ENCODE assay signal across 25 cellular contexts in genomic region chr10:77264527-77264926, GRCh38.
DNase-seq lines count a peak whose midpoint lies in the region; ATAC-seq and TF ChIP-seq lines count a peak whose summit lies in the region.
"Had no signal": no experiment of that assay in that cellular context is flagged by ENCODE, and none has a peak within 500 bp of the region (broad histone marks: within the 10 kb centered on the region; RNA-seq: fewer than 3 reads in every experiment).

No MANE protein-coding gene starts in this region.

- H4K20me1 ChIP-seq in PC-3 (ENCODE audit: low read length) = no peaks in the 10 kb centered on the region

- H3K4me1 ChIP-seq in PC-3 (ENCODE audit: insufficient read depth, low read length) = peaks cover 11% of the 10 kb centered on the region
- H3K4me1 ChIP-seq: vagina had no signal

- TF ChIP-seq CTCF in PC-3 (conservative IDR thresholded peaks at IDR 0.05; ENCODE audit: low read depth, low read length) (no peak), GM10266 (IDR thresholded peaks at IDR 0.05; ENCODE audit: control insufficient read depth, insufficient read depth, low read depth, missing control alignments) (no peak)

- H3K9me3 Mint-ChIP-seq in activated T-cell treated with anti-CD3 and anti-CD28 coated beads, Interleukin-2, amount 50 U/mL, for 24 hours = no peaks in the 10 kb centered on the region
- H3K9me3 Mint-ChIP-seq in effector memory CD8-positive, alpha-beta T cell = no peaks in the 10 kb centered on the region
- peaks cover 7 to 8% of the 10 kb centered on the region in 2 donors for H3K9me3 Mint-ChIP-seq in stimulated activated naive CD8-positive, alpha-beta T cell treated with anti-CD3 and anti-CD28 coated beads, Interleukin-15, amount 100 ng/mL, for 72 hours
- H3K9me3 Mint-ChIP-seq: activated T-helper 17 cell treated with anti-CD3 and anti-CD28 coated beads, Interleukin-2, amount 50 U/mL, for 72 hours; brain; WTC11 had no signal

- H3K36me3 ChIP-seq in PC-3 (ENCODE audit: low read depth, low read length) = no peaks in the 10 kb centered on the region
- H3K36me3 ChIP-seq: vagina had no signal

- intact Hi-C loops in PC-3 (cut with micrococcal nuclease) = no loop called here

- no peak for DNase-seq in activated T-cell treated with anti-CD3 and anti-CD28 coated beads, Interleukin-2, amount 50 U/mL, for 24 hours
- DNase-seq in activated T-cell treated with anti-CD3 and anti-CD28 coated beads, Interleukin-2, amount 50 U/mL, for 48 hours = no peak
- DNase-seq in PC-3 (no peak), OCI-M1 (lab: John Stamatoyannopoulos, UW) (no peak), GM10266 (ENCODE audit: extremely low spot score) (no peak), epidermal melanocyte (ENCODE audit: insufficient read length, low spot score) (no peak)
- no peak for DNase-seq in effector memory CD8-positive, alpha-beta T cell
- DNase-seq in stimulated activated naive CD8-positive, alpha-beta T cell treated with anti-CD3 and anti-CD28 coated beads, Interleukin-15, amount 100 ng/mL, for 72 hours = no peak
- DNase-seq: DMS 273 treated with DMSO at 0.1 percent for 48 hours; erythroblast; head of caudate nucleus; mammary epithelial cell; NCI-H1105 treated with DMSO at 0.1 percent for 48 hours; NCI-H2029; NCI-H2227 treated with DMSO at 0.1 percent for 48 hours; NCI-H69; stimulated activated CD4-positive, alpha-beta T cell treated with anti-CD3 and anti-CD28 coated beads, Interleukin-2, amount 100 ng/mL, for 24 hours; T1000 had no signal

- peak overlapping the region; percentile 1; the same call in 1 of the 2 replicates for H3K4me2 ChIP-seq in PC-3 (ENCODE audit: low read length)

- POLR2A ChIA-PET in PC-3 (lab: Charles Lee; ENCODE audit: unreplicated experiment) = no interaction called here

- H3F3A ChIP-seq in PC-3 (ENCODE audit: low read length, unreplicated experiment) = no peaks in the 10 kb centered on the region

- peaks cover 2% of the 10 kb centered on the region for H3K27me3 Mint-ChIP-seq in activated T-cell treated with anti-CD3 and anti-CD28 coated beads, Interleukin-2, amount 50 U/mL, for 24 hours
- no peaks in the 10 kb centered on the region for H3K27me3 Mint-ChIP-seq in effector memory CD8-positive, alpha-beta T cell
- no peaks in the 10 kb centered on the region for H3K27me3 Mint-ChIP-seq in stimulated activated naive CD8-positive, alpha-beta T cell treated with anti-CD3 and anti-CD28 coated beads, Interleukin-15, amount 100 ng/mL, for 72 hours
- H3K27me3 Mint-ChIP-seq: brain had no signal

- no peak overlapping the region for H2AFZ ChIP-seq in PC-3 (ENCODE audit: low read length)

- peak overlapping the region; percentile 16 for H3K27ac Mint-ChIP-seq in activated T-cell treated with anti-CD3 and anti-CD28 coated beads, Interleukin-2, amount 50 U/mL, for 24 hours
- peak overlapping the region; percentile 74 to 83 for H3K27ac Mint-ChIP-seq in effector memory CD8-positive, alpha-beta T cell
- H3K27ac Mint-ChIP-seq in stimulated activated naive CD8-positive, alpha-beta T cell treated with anti-CD3 and anti-CD28 coated beads, Interleukin-15, amount 100 ng/mL, for 72 hours = peak overlapping the region; percentile 4 to 75
- H3K27ac Mint-ChIP-seq: activated T-helper 17 cell treated with anti-CD3 and anti-CD28 coated beads, Interleukin-2, amount 50 U/mL, for 72 hours; brain; WTC11 had no signal

- H3K27me3 ChIP-seq in PC-3 (ENCODE audit: low read length) = no peaks in the 10 kb centered on the region
- H3K27me3 ChIP-seq: vagina had no signal

- no peak overlapping the region for H3K4me3 Mint-ChIP-seq in activated T-cell treated with anti-CD3 and anti-CD28 coated beads, Interleukin-2, amount 50 U/mL, for 24 hours
- H3K4me3 Mint-ChIP-seq in effector memory CD8-positive, alpha-beta T cell = peak overlapping the region; percentile 70 to 72
- H3K4me3 Mint-ChIP-seq in stimulated activated naive CD8-positive, alpha-beta T cell treated with anti-CD3 and anti-CD28 coated beads, Interleukin-15, amount 100 ng/mL, for 72 hours = peak overlapping the region; percentile 58
- H3K4me3 Mint-ChIP-seq: activated T-helper 17 cell treated with anti-CD3 and anti-CD28 coated beads, Interleukin-2, amount 50 U/mL, for 72 hours; brain; WTC11 had no signal

- H3K36me3 Mint-ChIP-seq in activated T-cell treated with anti-CD3 and anti-CD28 coated beads, Interleukin-2, amount 50 U/mL, for 24 hours (ENCODE audit: low read depth) = no peaks in the 10 kb centered on the region
- no peaks in the 10 kb centered on the region for H3K36me3 Mint-ChIP-seq in effector memory CD8-positive, alpha-beta T cell (ENCODE audit: insufficient read depth)
- H3K36me3 Mint-ChIP-seq: brain, WTC11 had no signal

- BruUV-seq in PC-3 (replicated peaks; lab: Mats Ljungman, UMichigan) = no TSS peak

- CTCF ChIA-PET in PC-3 (lab: Charles Lee) = no interaction called here

- no peak for ATAC-seq in PC-3
- ATAC-seq in effector memory CD8-positive, alpha-beta T cell (replicated peaks) = no peak
- ATAC-seq in stimulated activated naive CD8-positive, alpha-beta T cell treated with anti-CD3 and anti-CD28 coated beads, Interleukin-15, amount 100 ng/mL, for 72 hours = peak; percentile 49
- ATAC-seq: SK-N-SH treated with all-trans-retinoic acid at 6 μM for 48 hours, WTC11 had no signal

- no peak overlapping the region for H3K27ac ChIP-seq in PC-3 (ENCODE audit: low read length)
- H3K27ac ChIP-seq: HL-60, skin epidermis, vagina had no signal

- no peaks in the 10 kb centered on the region for H3K9me2 ChIP-seq in PC-3 (replicated peaks; ENCODE audit: low read length)

- peaks cover 17% of the 10 kb centered on the region for H3K4me1 Mint-ChIP-seq in activated T-cell treated with anti-CD3 and anti-CD28 coated beads, Interleukin-2, amount 50 U/mL, for 24 hours (ENCODE audit: low read depth)
- peaks cover 23 to 37% of the 10 kb centered on the region in 2 donors for H3K4me1 Mint-ChIP-seq in effector memory CD8-positive, alpha-beta T cell (ENCODE audit: low read depth in 2 of 2)
- peaks cover 36% of the 10 kb centered on the region for H3K4me1 Mint-ChIP-seq in stimulated activated naive CD8-positive, alpha-beta T cell treated with anti-CD3 and anti-CD28 coated beads, Interleukin-15, amount 100 ng/mL, for 72 hours
- H3K4me1 Mint-ChIP-seq: activated T-helper 17 cell treated with anti-CD3 and anti-CD28 coated beads, Interleukin-2, amount 50 U/mL, for 72 hours; WTC11 had no signal

- H3K4me3 ChIP-seq in PC-3 (ENCODE audit: low read length) = no peak overlapping the region
- H3K4me3 ChIP-seq: skin epidermis, vagina had no signal

- H3K79me2 ChIP-seq in PC-3 (ENCODE audit: low read length) = no peaks in the 10 kb centered on the region

- H3K9me3 ChIP-seq in PC-3 (ENCODE audit: low read length) = no peaks in the 10 kb centered on the region
- H3K9me3 ChIP-seq: vagina had no signal

- no peak overlapping the region for H3K9ac ChIP-seq in PC-3 (ENCODE audit: low read length)

Comparison
In these comparisons a context has a peak if more than half of its experiments do, and no peak if none do; other contexts are left out.
1. H3K27ac Mint-ChIP-seq: peak in every context shown above with its lines; median percentile 78 in effector memory CD8-positive, alpha-beta T cell; 40 in stimulated activated naive CD8-positive, alpha-beta T cell treated with anti-CD3 and anti-CD28 coated beads, Interleukin-15, amount 100 ng/mL, for 72 hours; 16 in activated T-cell treated with anti-CD3 and anti-CD28 coated beads, Interleukin-2, amount 50 U/mL, for 24 hours.